8 cellular contexts compared by ENCODE assay signal in the genomic region with DNA sequence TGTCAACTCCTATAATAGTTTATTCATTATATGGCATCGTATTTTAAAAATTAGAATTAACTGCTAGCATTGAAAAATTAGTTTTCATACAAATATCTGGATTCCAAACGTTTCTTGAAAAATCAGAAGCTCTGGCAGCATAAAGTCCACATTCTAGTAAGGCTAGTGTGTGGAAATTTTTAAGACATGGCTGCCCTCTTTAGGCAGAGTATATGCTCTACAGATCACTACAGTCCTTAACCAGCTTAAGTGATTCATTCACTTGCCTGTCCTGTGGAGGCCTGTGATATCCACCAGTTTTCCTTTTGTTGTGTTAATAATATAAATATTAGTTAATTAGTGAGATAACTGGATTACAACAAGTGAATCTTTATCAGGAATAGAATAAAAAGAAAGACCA.
DNase-seq lines count a peak whose midpoint lies in the region; ATAC-seq and TF ChIP-seq lines count a peak whose summit lies in the region.

No MANE protein-coding gene starts in this region.

- H3K9ac ChIP-seq in OCI-LY3 (ENCODE audit: low read length) (no peak overlapping the region), fibroblast of lung (ENCODE audit: insufficient read depth, low read length) (no peak overlapping the region)

- H3K27me3 ChIP-seq in OCI-LY3 (ENCODE audit: low read depth, low read length) (no peaks in the 10 kb centered on the region), fibroblast of lung (ENCODE audit: control insufficient read depth, insufficient read depth, low read length) (no peaks in the 10 kb centered on the region)

- TF ChIP-seq CTCF in OCI-LY3 (IDR thresholded peaks at IDR 0.05; ENCODE audit: low read depth, low read length) (peak; percentile 54), fibroblast of lung (conservative IDR thresholded peaks at IDR 0.05 in 1 of 2, IDR thresholded peaks at IDR 0.05 in 1 of 2; ENCODE audit: low read depth in 1 of 2, low read length in 2 of 2) (peak; percentile 40 to 46)

- H3K4me3 ChIP-seq in OCI-LY3 (ENCODE audit: low read length) (no peak overlapping the region), fibroblast of lung (replicated peaks in 1 of 4; ENCODE audit: control extremely low read depth in 1 of 4, insufficient read depth in 1 of 4, low read depth in 3 of 4, low read length in 4 of 4) (no peak overlapping the region)

- no peak overlapping the region for H3K4me2 ChIP-seq in OCI-LY3 (ENCODE audit: low read length)
- H3K4me2 ChIP-seq in fibroblast of lung (ENCODE audit: extremely low read depth, insufficient read depth, low read length) = no peak overlapping the region

- no peak for ATAC-seq in HG03045 (IDR thresholded peaks at IDR 0.05; ENCODE audit: unreplicated experiment)
- ATAC-seq in HG02884 (IDR thresholded peaks at IDR 0.05; ENCODE audit: unreplicated experiment) = no peak

- H2AFZ ChIP-seq in OCI-LY3 (ENCODE audit: low read depth, low read length) (no peak overlapping the region), fibroblast of lung (ENCODE audit: low read length) (no peak overlapping the region)

- H3K79me2 ChIP-seq in OCI-LY3 (ENCODE audit: low read length) (no peaks in the 10 kb centered on the region), fibroblast of lung (ENCODE audit: control insufficient read depth, insufficient read depth, low read length) (no peaks in the 10 kb centered on the region)

- DNase-seq in NCI-H748 (lab: John Stamatoyannopoulos, UW; ENCODE audit: unreplicated experiment) = peak; percentile 0
- no peak for DNase-seq in NCI-H748 treated with DMSO at 0.1 percent for 48 hours (lab: John Stamatoyannopoulos, UW)
- DNase-seq in fibroblast of lung (ENCODE audit: low read depth in 2 of 2) = peak; percentile 39 to 63
- DNase-seq in stromal cell of bone marrow (ENCODE audit: low read depth) = peak; percentile 23
- DNase-seq in NCI-H2029 treated with DMSO at 0.1 percent for 48 hours (lab: John Stamatoyannopoulos, UW) = no peak

- H3K4me1 ChIP-seq in OCI-LY3 (ENCODE audit: low read length) (peaks cover 8% of the 10 kb centered on the region), fibroblast of lung (ENCODE audit: control insufficient read depth, extremely low read depth, insufficient read depth, low read length) (no peaks in the 10 kb centered on the region)

- no peaks in the 10 kb centered on the region for H3K36me3 ChIP-seq in OCI-LY3 (replicated peaks; ENCODE audit: low read depth, low read length)
- no peaks in the 10 kb centered on the region for H3K36me3 ChIP-seq in fibroblast of lung (ENCODE audit: control insufficient read depth, insufficient read depth, low read length)

- no peak overlapping the region for H3K27ac ChIP-seq in OCI-LY3 (ENCODE audit: low read length)
- no peak overlapping the region for H3K27ac ChIP-seq in fibroblast of lung (ENCODE audit: insufficient read depth, low read length)

- H3K9me3 ChIP-seq in OCI-LY3 (ENCODE audit: insufficient read depth, low read length) (no peaks in the 10 kb centered on the region), fibroblast of lung (ENCODE audit: control insufficient read depth, insufficient read depth, low read depth, low read length) (no peaks in the 10 kb centered on the region)

- H4K20me1 ChIP-seq in OCI-LY3 (ENCODE audit: insufficient read depth, low read length) (no peaks in the 10 kb centered on the region), fibroblast of lung (ENCODE audit: control insufficient read depth, extremely low read depth, insufficient read depth, low read length) (no peaks in the 10 kb centered on the region)

Comparison
In these comparisons a context has a peak if more than half of its experiments do, and no peak if none do; other contexts are left out.
1. DNase-seq: peak in NCI-H748 (single experiment), fibroblast of lung (2 of 2) and stromal cell of bone marrow (single experiment); none in NCI-H748 treated with DMSO at 0.1 percent for 48 hours (single experiment) and NCI-H2029 treated with DMSO at 0.1 percent for 48 hours (single experiment).